In the genomic region with DNA sequence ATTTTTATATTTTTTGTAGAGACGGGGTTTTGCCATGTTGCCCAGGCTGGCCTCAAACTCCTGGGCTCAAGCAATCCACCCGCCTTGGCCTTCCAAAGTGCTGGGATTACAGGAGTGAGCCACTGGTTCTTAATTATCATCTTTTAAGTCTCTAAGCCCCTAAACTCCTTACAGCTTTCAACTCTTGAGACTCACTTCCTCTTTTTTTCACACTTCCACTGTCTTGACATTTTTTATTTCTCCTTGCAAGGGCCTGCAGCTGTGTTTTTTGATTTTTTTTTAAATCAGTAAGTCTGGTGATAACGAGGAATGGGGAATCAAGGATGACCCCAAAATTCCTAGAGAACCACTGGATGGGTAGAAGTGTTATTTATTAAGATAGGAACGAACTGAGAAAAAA, we compare ENCODE assay signal across 19 cellular contexts. TPM values are rescaled to one million over a fixed set of nuclear protein-coding genes. Genes with fewer than 3 reads are reported as not detected.
DNase-seq lines count a peak whose midpoint lies in the region; ATAC-seq and TF ChIP-seq lines count a peak whose summit lies in the region.
"Had no signal": no experiment of that assay in that cellular context is flagged by ENCODE, and none has a peak within 500 bp of the region (broad histone marks: within the 10 kb centered on the region; RNA-seq: fewer than 3 reads in every experiment).

No MANE protein-coding gene starts in this region.

- peak overlapping the region; percentile 41 for H3K27ac Mint-ChIP-seq in stimulated activated effector memory CD8-positive, alpha-beta T cell treated with anti-CD3 and anti-CD28 coated beads, Interleukin-12 subunit alpha, Interleukin-12 subunit beta, amount 100 ng/mL, for 72 hours
- H3K27ac Mint-ChIP-seq: activated naive CD4-positive, alpha-beta T cell treated with anti-CD3 and anti-CD28 coated beads for 36 hours had no signal

- DNase-seq in SKM-1 (lab: John Stamatoyannopoulos, UW; ENCODE audit: unreplicated experiment) (peak; percentile 32), GM19240 (ENCODE audit: insufficient read length, low spot score) (no peak), HuH-7.5 (ENCODE audit: low spot score) (no peak), SK-N-SH (no peak)
- no peak for DNase-seq in stimulated activated effector memory CD8-positive, alpha-beta T cell treated with anti-CD3 and anti-CD28 coated beads, Interleukin-12 subunit alpha, Interleukin-12 subunit beta, amount 100 ng/mL, for 72 hours (ENCODE audit: low spot score in 2 of 2)
- DNase-seq: activated CD4-positive, alpha-beta T cell treated with anti-CD3 and anti-CD28 coated beads for 4 hours; activated naive CD4-positive, alpha-beta T cell treated with anti-CD3 and anti-CD28 coated beads for 36 hours; DMS153; foreskin keratinocyte; IMR-90; left ventricle myocardium superior; NCI-H1105 treated with DMSO at 0.1 percent for 48 hours; pancreas; stimulated activated CD4-positive, alpha-beta T cell treated with anti-CD3 and anti-CD28 coated beads, Interleukin-4, amount 100 ng/mL, for 24 hours; stimulated activated CD8-positive, alpha-beta memory T cell treated with anti-CD3 and anti-CD28 coated beads, Interleukin-4, amount 100 ng/mL, for 48 hours; testis had no signal

- no peaks in the 10 kb centered on the region for H3K36me3 Mint-ChIP-seq in stimulated activated effector memory CD8-positive, alpha-beta T cell treated with anti-CD3 and anti-CD28 coated beads, Interleukin-12 subunit alpha, Interleukin-12 subunit beta, amount 100 ng/mL, for 72 hours

- ATAC-seq in GM18861 (IDR thresholded peaks at IDR 0.05; ENCODE audit: unreplicated experiment) (peak; percentile 26), HG03378 (IDR thresholded peaks at IDR 0.05; ENCODE audit: unreplicated experiment) (peak; percentile 33)
- no peak for ATAC-seq in stimulated activated effector memory CD8-positive, alpha-beta T cell treated with anti-CD3 and anti-CD28 coated beads, Interleukin-12 subunit alpha, Interleukin-12 subunit beta, amount 100 ng/mL, for 72 hours
- ATAC-seq: foreskin keratinocyte, left ventricle myocardium superior, pancreas, Right ventricle myocardium inferior had no signal

- H3K4me2 ChIP-seq in SK-N-SH: no peak overlapping the region

- TF ChIP-seq RAD21 in SK-N-SH (IDR thresholded peaks at IDR 0.05; ENCODE audit: low read length): no peak

- H4K20me1 ChIP-seq in SK-N-SH (ENCODE audit: insufficient read depth): no peaks in the 10 kb centered on the region

- no peak overlapping the region for H3K4me3 ChIP-seq in SK-N-SH (ENCODE audit: low read depth in 2 of 2, low read length in 1 of 2)
- H3K4me3 ChIP-seq: pancreas, testis had no signal

- no peaks in the 10 kb centered on the region for H3K9me2 ChIP-seq in SK-N-SH

- H3K36me3 ChIP-seq in SK-N-SH (replicated peaks in 1 of 2; ENCODE audit: control insufficient read depth in 1 of 2, insufficient read depth in 2 of 2, low read length in 1 of 2): no peaks in the 10 kb centered on the region
- H3K36me3 ChIP-seq: pancreas had no signal

- no peak for TF ChIP-seq CTCF in SK-N-SH (IDR thresholded peaks at IDR 0.05)

- H3K79me2 ChIP-seq in SK-N-SH (ENCODE audit: insufficient read depth): no peaks in the 10 kb centered on the region

- POLR2A ChIA-PET in SK-N-SH (lab: Yijun Ruan, JAX): no interaction called here

- H3K4me1 ChIP-seq in SK-N-SH (ENCODE audit: control insufficient read depth in 1 of 2, insufficient read depth in 2 of 2, low read depth in 1 of 2, low read length in 1 of 2): no peaks in the 10 kb centered on the region
- H3K4me1 ChIP-seq: pancreas, testis had no signal

- no peak overlapping the region for H3K27ac ChIP-seq in SK-N-SH (ENCODE audit: low read depth in 2 of 2, low read length in 1 of 2)
- H3K27ac ChIP-seq: foreskin keratinocyte, pancreas, testis had no signal

- H3K4me3 Mint-ChIP-seq in stimulated activated effector memory CD8-positive, alpha-beta T cell treated with anti-CD3 and anti-CD28 coated beads, Interleukin-12 subunit alpha, Interleukin-12 subunit beta, amount 100 ng/mL, for 72 hours: no peak overlapping the region
- H3K4me3 Mint-ChIP-seq: activated naive CD4-positive, alpha-beta T cell treated with anti-CD3 and anti-CD28 coated beads for 36 hours had no signal

- CTCF ChIA-PET in SK-N-SH (lab: Yijun Ruan, JAX): no interaction called here

- no peak overlapping the region for H2AFZ ChIP-seq in SK-N-SH (ENCODE audit: low read depth)

- H3K4me1 Mint-ChIP-seq in stimulated activated effector memory CD8-positive, alpha-beta T cell treated with anti-CD3 and anti-CD28 coated beads, Interleukin-12 subunit alpha, Interleukin-12 subunit beta, amount 100 ng/mL, for 72 hours: peaks cover 22% of the 10 kb centered on the region

- no peak for TF ChIP-seq EP300 in SK-N-SH (IDR thresholded peaks at IDR 0.05; ENCODE audit: borderline replicate concordance in 1 of 2, low read depth in 1 of 2, low read length in 1 of 2)

- no peaks in the 10 kb centered on the region for H3F3A ChIP-seq in SK-N-SH (replicated peaks; ENCODE audit: insufficient read depth)

- no peak overlapping the region for H3K9ac ChIP-seq in SK-N-SH

- 21% methylated on average over 4 of the region's 4 CpGs for WGBS in SK-N-SH (ENCODE audit: low lambda C conversion rate)

- H3K9me3 ChIP-seq in SK-N-SH: no peaks in the 10 kb centered on the region
- H3K9me3 ChIP-seq: pancreas, testis had no signal

- H3K9me3 Mint-ChIP-seq in stimulated activated effector memory CD8-positive, alpha-beta T cell treated with anti-CD3 and anti-CD28 coated beads, Interleukin-12 subunit alpha, Interleukin-12 subunit beta, amount 100 ng/mL, for 72 hours: peaks cover 15% of the 10 kb centered on the region

- no peaks in the 10 kb centered on the region for H3K27me3 ChIP-seq in SK-N-SH (ENCODE audit: insufficient read depth)
- H3K27me3 ChIP-seq: foreskin keratinocyte, pancreas, testis had no signal

TF ChIP-seq in SK-N-SH, 30 proteins besides CTCF, POLR2A, EP300 and RAD21 (continues in another document):
- TF ChIP-seq ZBTB33 (IDR thresholded peaks at IDR 0.05; ENCODE audit: borderline replicate concordance, low read depth): no peak
- no peak for TF ChIP-seq GABPA (IDR thresholded peaks at IDR 0.05; ENCODE audit: low read depth)
- no peak for TF ChIP-seq EZH2phosphoT487 (IDR thresholded peaks at IDR 0.05; ENCODE audit: borderline replicate concordance, low read depth)
- TF ChIP-seq, protein P1, sequence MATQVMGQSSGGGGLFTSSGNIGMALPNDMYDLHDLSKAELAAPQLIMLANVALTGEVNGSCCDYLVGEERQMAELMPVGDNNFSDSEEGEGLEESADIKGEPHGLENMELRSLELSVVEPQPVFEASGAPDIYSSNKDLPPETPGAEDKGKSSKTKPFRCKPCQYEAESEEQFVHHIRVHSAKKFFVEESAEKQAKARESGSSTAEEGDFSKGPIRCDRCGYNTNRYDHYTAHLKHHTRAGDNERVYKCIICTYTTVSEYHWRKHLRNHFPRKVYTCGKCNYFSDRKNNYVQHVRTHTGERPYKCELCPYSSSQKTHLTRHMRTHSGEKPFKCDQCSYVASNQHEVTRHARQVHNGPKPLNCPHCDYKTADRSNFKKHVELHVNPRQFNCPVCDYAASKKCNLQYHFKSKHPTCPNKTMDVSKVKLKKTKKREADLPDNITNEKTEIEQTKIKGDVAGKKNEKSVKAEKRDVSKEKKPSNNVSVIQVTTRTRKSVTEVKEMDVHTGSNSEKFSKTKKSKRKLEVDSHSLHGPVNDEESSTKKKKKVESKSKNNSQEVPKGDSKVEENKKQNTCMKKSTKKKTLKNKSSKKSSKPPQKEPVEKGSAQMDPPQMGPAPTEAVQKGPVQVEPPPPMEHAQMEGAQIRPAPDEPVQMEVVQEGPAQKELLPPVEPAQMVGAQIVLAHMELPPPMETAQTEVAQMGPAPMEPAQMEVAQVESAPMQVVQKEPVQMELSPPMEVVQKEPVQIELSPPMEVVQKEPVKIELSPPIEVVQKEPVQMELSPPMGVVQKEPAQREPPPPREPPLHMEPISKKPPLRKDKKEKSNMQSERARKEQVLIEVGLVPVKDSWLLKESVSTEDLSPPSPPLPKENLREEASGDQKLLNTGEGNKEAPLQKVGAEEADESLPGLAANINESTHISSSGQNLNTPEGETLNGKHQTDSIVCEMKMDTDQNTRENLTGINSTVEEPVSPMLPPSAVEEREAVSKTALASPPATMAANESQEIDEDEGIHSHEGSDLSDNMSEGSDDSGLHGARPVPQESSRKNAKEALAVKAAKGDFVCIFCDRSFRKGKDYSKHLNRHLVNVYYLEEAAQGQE (IDR thresholded peaks at IDR 0.05; ENCODE audit: low read depth, low read length): no peak
- no peak for TF ChIP-seq FOXJ3 (CRISPR knock-in tag; IDR thresholded peaks at IDR 0.05)
- TF ChIP-seq SIN3A (IDR thresholded peaks at IDR 0.05; ENCODE audit: borderline replicate concordance, low read depth, low read length): no peak
- no peak for TF ChIP-seq USF2 (IDR thresholded peaks at IDR 0.05; ENCODE audit: borderline replicate concordance, low read depth, low read length)
- TF ChIP-seq MEF2A (IDR thresholded peaks at IDR 0.05; ENCODE audit: borderline replicate concordance, low read depth): no peak
- no peak for TF ChIP-seq FOXM1 (IDR thresholded peaks at IDR 0.05; ENCODE audit: low read depth)

RNA-seq across cellular contexts. Expression of gene ABCB11, which starts 8.6 kb away (rescaled TPM):
- polyA plus RNA-seq in SK-N-SH (2012; rRNA removed): not detected in 2 replicates
- not detected in 2 replicates for polyA plus RNA-seq in SK-N-SH (2012; cell fraction: cytosol; rRNA removed)
- not detected in 2 replicates for polyA plus RNA-seq in SK-N-SH (2012; cell fraction: nucleus; rRNA removed)
- polyA plus RNA-seq: foreskin keratinocyte, IMR-90 had no signal

RNA-seq across cellular contexts. Expression of gene DHRS9, which starts 29.7 kb away (rescaled TPM):
- not detected in 2 replicates for polyA plus RNA-seq in SK-N-SH (2012; rRNA removed)
- polyA plus RNA-seq in SK-N-SH (2012; cell fraction: cytosol; rRNA removed): not detected in 2 replicates
- polyA plus RNA-seq in SK-N-SH (2012; cell fraction: nucleus; rRNA removed): not detected in 2 replicates
- polyA plus RNA-seq: IMR-90 had no signal
